Comparison of ENCODE assay signal across 17 cellular contexts in the genomic region with DNA sequence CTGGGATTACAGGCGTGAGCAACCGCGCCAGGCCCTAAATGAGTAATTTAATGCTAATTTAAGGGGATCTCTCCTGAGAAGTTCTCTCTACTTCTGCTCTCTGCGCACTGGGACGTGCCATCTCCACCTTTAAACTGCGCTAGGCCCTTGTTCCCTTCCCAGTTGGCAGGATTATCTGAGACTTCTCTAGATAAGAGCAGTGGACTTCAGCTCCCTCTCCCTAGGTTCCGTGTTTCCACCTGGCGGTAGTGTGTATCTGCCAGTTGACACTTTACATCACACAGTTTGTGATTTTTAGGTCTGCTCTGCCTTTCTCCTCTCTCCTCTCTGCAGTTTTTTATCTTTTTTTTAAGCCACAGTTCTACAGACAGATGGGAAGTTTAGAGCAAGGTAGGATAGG. TPM values are rescaled to one million over a fixed set of nuclear protein-coding genes. Genes with fewer than 3 reads are reported as not detected.
DNase-seq lines count a peak whose midpoint lies in the region; ATAC-seq, FAIRE-seq and TF ChIP-seq lines count a peak whose summit lies in the region.
"Had no signal": no experiment of that assay in that cellular context is flagged by ENCODE, and none has a peak within 500 bp of the region (broad histone marks: within the 10 kb centered on the region; RNA-seq: fewer than 3 reads in every experiment).

No MANE protein-coding gene starts in this region.

- H3K4me3 Mint-ChIP-seq in astrocyte (ENCODE audit: unreplicated experiment), result peak overlapping the region; percentile 34
- H3K4me3 Mint-ChIP-seq: activated T-helper 1 cell treated with anti-CD3 and anti-CD28 coated beads, Interleukin-12 subunit alpha, Interleukin-12 subunit beta, Interleukin-2, Interleukin-4 antibody, amounts not matched to agents 30 ng/mL and 10 ng/mL and 1 ng/mL, durations not matched to agents 14 hours and 24 hours and 36 hours; CD4-positive, CD25-positive, alpha-beta regulatory T cell; endodermal cell had no signal

- H4K20me1 ChIP-seq in astrocyte (ENCODE audit: insufficient read depth, low read length), result peaks cover 10% of the 10 kb centered on the region

- peaks cover 53% of the 10 kb centered on the region for H3K4me1 Mint-ChIP-seq in astrocyte (ENCODE audit: low read depth, unreplicated experiment)

- H3K36me3 ChIP-seq in HEK293 (ENCODE audit: control insufficient read depth in 2 of 2, insufficient read depth in 1 of 2, low read length in 2 of 2) (no peaks in the 10 kb centered on the region), astrocyte (ENCODE audit: insufficient read depth, low read length) (no peaks in the 10 kb centered on the region), spleen (no peaks in the 10 kb centered on the region)

- no peaks in the 10 kb centered on the region for H3K9me3 Mint-ChIP-seq in astrocyte (ENCODE audit: unreplicated experiment)
- H3K9me3 Mint-ChIP-seq: activated T-helper 1 cell treated with anti-CD3 and anti-CD28 coated beads, Interleukin-12 subunit alpha, Interleukin-12 subunit beta, Interleukin-2, Interleukin-4 antibody, amounts not matched to agents 30 ng/mL and 10 ng/mL and 1 ng/mL, durations not matched to agents 14 hours and 24 hours and 36 hours; CD4-positive, CD25-positive, alpha-beta regulatory T cell; endodermal cell had no signal

- CTCF ChIA-PET in HEK293 (lab: Yijun Ruan, JAX), result interaction anchor here (0.7 to 2.3 kb wide), 3 partner anchors 19 to 95 kb away, joined by 3 to 10 read pairs (median 4); partner anchors contain the start of gene ARHGAP10

- FAIRE-seq in astrocyte (lab: Jason Lieb, UNC), result no peak

- POLR2A ChIA-PET in HEK293 (lab: Yijun Ruan, JAX), result interaction anchor here (0.6 to 1.0 kb wide), 2 partner anchors 30 to 40 kb away, joined by 3 to 4 read pairs; partner anchors contain the start of gene ARHGAP10

- H3K4me3 ChIP-seq in HEK293 (ENCODE audit: low read depth, low read length) (no peak overlapping the region), astrocyte (ENCODE audit: insufficient read depth, low read depth, low read length) (peak overlapping the region; percentile 32), right cardiac atrium (ENCODE audit: low read length) (no peak overlapping the region), skin epidermis (no peak overlapping the region), spleen (no peak overlapping the region)

- H3K9me3 ChIP-seq in HEK293 (ENCODE audit: control insufficient read depth, insufficient read depth, low read depth, low read length) (no peaks in the 10 kb centered on the region), astrocyte (ENCODE audit: insufficient read depth, low read depth, low read length) (no peaks in the 10 kb centered on the region), right cardiac atrium (ENCODE audit: control insufficient read depth, low read length) (no peaks in the 10 kb centered on the region), spleen (no peaks in the 10 kb centered on the region)

- H3K27ac ChIP-seq in HEK293 (ENCODE audit: extremely low read depth, low read depth, low read length) (peak overlapping the region; percentile 34; the same call in 1 of the 2 replicates), astrocyte (ENCODE audit: low read depth, low read length) (peak overlapping the region; percentile 96), right cardiac atrium (ENCODE audit: low read length) (peak overlapping the region; percentile 82), skin epidermis (peak overlapping the region in 15 of 21 experiments; percentile 2 to 75 (median 50)), spleen (peak overlapping the region in 1 of 8 donors; percentile 23)

- H3K27me3 Mint-ChIP-seq in astrocyte (ENCODE audit: low read depth, unreplicated experiment), result no peaks in the 10 kb centered on the region
- H3K27me3 Mint-ChIP-seq: CD4-positive, CD25-positive, alpha-beta regulatory T cell had no signal

- H3K79me2 ChIP-seq in astrocyte (ENCODE audit: insufficient read depth, low read length), result peaks cover 51% of the 10 kb centered on the region

- 63% methylated on average over 8 of the region's 8 CpGs for WGBS in right cardiac atrium
- WGBS in spleen, 5 donors, result 80 to 91% (median 84%) methylated on average over 8 of the region's 8 CpGs

- TF ChIP-seq CTCF in HEK293 (tag by site-specific recombination; IDR thresholded peaks at IDR 0.05), result no peak
- no peak for TF ChIP-seq CTCF in astrocyte (IDR thresholded peaks at IDR 0.05; ENCODE audit: insufficient read depth, low read depth, low read length)
- no peak for TF ChIP-seq CTCF in spleen (IDR thresholded peaks at IDR 0.05 in 8 of 11, conservative IDR thresholded peaks at IDR 0.05 in 3 of 11)

- H3K27ac Mint-ChIP-seq in astrocyte (ENCODE audit: unreplicated experiment), result peak overlapping the region; percentile 98
- H3K27ac Mint-ChIP-seq: activated T-helper 1 cell treated with anti-CD3 and anti-CD28 coated beads, Interleukin-12 subunit alpha, Interleukin-12 subunit beta, Interleukin-2, Interleukin-4 antibody, amounts not matched to agents 30 ng/mL and 10 ng/mL and 1 ng/mL, durations not matched to agents 14 hours and 24 hours and 36 hours had no signal

- no peaks in the 10 kb centered on the region for H3K27me3 ChIP-seq in astrocyte (ENCODE audit: insufficient read depth, low read length)
- no peaks in the 10 kb centered on the region for H3K27me3 ChIP-seq in right cardiac atrium (ENCODE audit: control insufficient read depth, insufficient read depth)
- H3K27me3 ChIP-seq in spleen (replicated peaks in 1 of 7), result no peaks in the 10 kb centered on the region

- H2AFZ ChIP-seq in astrocyte (ENCODE audit: low read depth, low read length), result no peak overlapping the region

- ATAC-seq in right cardiac atrium (peak; percentile 22 to 44), HG03378 (IDR thresholded peaks at IDR 0.05; ENCODE audit: unreplicated experiment) (no peak)

- no peaks in the 10 kb centered on the region for H3K36me3 Mint-ChIP-seq in astrocyte (ENCODE audit: low read depth, unreplicated experiment)
- H3K36me3 Mint-ChIP-seq: CD4-positive, CD25-positive, alpha-beta regulatory T cell had no signal

- H3K4me2 ChIP-seq in astrocyte (ENCODE audit: low read length), result peak overlapping the region; percentile 75

- peak overlapping the region; percentile 82 for H3K9ac ChIP-seq in astrocyte (ENCODE audit: low read length)

- no peak for TF ChIP-seq POLR2A in spleen (IDR thresholded peaks at IDR 0.05)

- H3K4me1 ChIP-seq in HEK293 (ENCODE audit: control insufficient read depth, insufficient read depth, low read length) (peaks cover 14% of the 10 kb centered on the region), astrocyte (ENCODE audit: insufficient read depth, low read length) (peaks cover 36% of the 10 kb centered on the region), right cardiac atrium (ENCODE audit: control insufficient read depth, insufficient read depth, low read length) (peaks cover 9% of the 10 kb centered on the region), spleen (peaks cover 0 to 4% (median 0%) of the 10 kb centered on the region in 6 donors)

- intact Hi-C loops in right cardiac atrium (cut with DNase I) (no loop called here), spleen (cut with DNase I; ENCODE audit: low total_unique reads) (no loop called here)

- no peak for DNase-seq in astrocyte (ENCODE audit: low read depth)
- no peak for DNase-seq in right cardiac atrium
- no peak for DNase-seq in NCI-H345 (lab: John Stamatoyannopoulos, UW)
- no peak for DNase-seq in NOMO-1 (lab: John Stamatoyannopoulos, UW; ENCODE audit: unreplicated experiment in 2 of 2)
- DNase-seq in spleen, result no peak
- DNase-seq: activated CD4-positive, alpha-beta T cell treated with anti-CD3 and anti-CD28 coated beads for 48 hours; CD4-positive, CD25-positive, alpha-beta regulatory T cell; endodermal cell; GDM1; Karpas-422; NCI-H187; stimulated activated CD4-positive, alpha-beta T cell treated with anti-CD3 and anti-CD28 coated beads, Interleukin-4, amount 100 ng/mL, for 4 hours; stimulated activated naive CD4-positive, alpha-beta T cell had no signal

TF ChIP-seq in HEK293, 187 proteins besides CTCF, POLR2A, EP300 and RAD21 (continues in another document):
- TF ChIP-seq ZNF639 (tag by site-specific recombination; IDR thresholded peaks at IDR 0.05) (no peak), ZNF311 (tag by site-specific recombination; IDR thresholded peaks at IDR 0.05; ENCODE audit: borderline replicate concordance) (no peak)
- TF ChIP-seq, protein P1, sequence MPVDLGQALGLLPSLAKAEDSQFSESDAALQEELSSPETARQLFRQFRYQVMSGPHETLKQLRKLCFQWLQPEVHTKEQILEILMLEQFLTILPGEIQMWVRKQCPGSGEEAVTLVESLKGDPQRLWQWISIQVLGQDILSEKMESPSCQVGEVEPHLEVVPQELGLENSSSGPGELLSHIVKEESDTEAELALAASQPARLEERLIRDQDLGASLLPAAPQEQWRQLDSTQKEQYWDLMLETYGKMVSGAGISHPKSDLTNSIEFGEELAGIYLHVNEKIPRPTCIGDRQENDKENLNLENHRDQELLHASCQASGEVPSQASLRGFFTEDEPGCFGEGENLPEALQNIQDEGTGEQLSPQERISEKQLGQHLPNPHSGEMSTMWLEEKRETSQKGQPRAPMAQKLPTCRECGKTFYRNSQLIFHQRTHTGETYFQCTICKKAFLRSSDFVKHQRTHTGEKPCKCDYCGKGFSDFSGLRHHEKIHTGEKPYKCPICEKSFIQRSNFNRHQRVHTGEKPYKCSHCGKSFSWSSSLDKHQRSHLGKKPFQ (tag by site-specific recombination; IDR thresholded peaks at IDR 0.05), result peak; percentile 53; the same call in 1 of the 2 replicates

RNA-seq across cellular contexts. Expression of gene ARHGAP10, which starts 40.2 kb away (rescaled TPM):
- total RNA-seq in astrocyte, result 23.4 and 28.0 TPM in 2 replicates
- 10 to 100 TPM; 43.3 to 54.1 (median 48.7) TPM for total RNA-seq in right cardiac atrium
- 36.7 TPM for polyA plus RNA-seq in right cardiac atrium
- total RNA-seq in spleen, result 10 to 100 TPM in 6 of 7 donors, 1 to 10 TPM in 1; 5.8 to 35.5 (median 18.0) TPM
- 1 to 10 TPM; 4.0 to 7.2 (median 4.8) TPM for polyA plus RNA-seq in spleen
